Comparison of ENCODE assay signal across 28 cellular contexts in genomic region chr17:65684631-65685030, GRCh38.
DNase-seq lines count a peak whose midpoint lies in the region; ATAC-seq, FAIRE-seq and TF ChIP-seq lines count a peak whose summit lies in the region.
"Had no signal": no experiment of that assay in that cellular context is flagged by ENCODE, and none has a peak within 500 bp of the region (broad histone marks: within the 10 kb centered on the region; RNA-seq: fewer than 3 reads in every experiment).

No MANE protein-coding gene starts in this region.

- no peaks in the 10 kb centered on the region for H3K27me3 Mint-ChIP-seq in activated CD8-positive, alpha-beta T cell treated with anti-CD3 and anti-CD28 coated beads for 36 hours
- H3K27me3 Mint-ChIP-seq: activated CD4-positive, alpha-beta T cell treated with anti-CD3 and anti-CD28 coated beads for 36 hours; CD4-positive, CD25-positive, alpha-beta regulatory T cell; central memory CD8-positive, alpha-beta T cell had no signal

- H3K9me3 Mint-ChIP-seq in activated CD8-positive, alpha-beta T cell treated with anti-CD3 and anti-CD28 coated beads for 36 hours: no peaks in the 10 kb centered on the region
- H3K9me3 Mint-ChIP-seq: central memory CD8-positive, alpha-beta T cell; natural killer cell treated with Interleukin-12 subunit alpha and Interleukin-12 subunit beta and Interleukin-15 and Interleukin-18, amount 100 ng/mL, for 72 hours had no signal

- no peak overlapping the region for H3K27ac Mint-ChIP-seq in activated CD8-positive, alpha-beta T cell treated with anti-CD3 and anti-CD28 coated beads for 36 hours
- H3K27ac Mint-ChIP-seq: activated CD4-positive, alpha-beta T cell treated with anti-CD3 and anti-CD28 coated beads for 36 hours; activated naive CD4-positive, alpha-beta T cell treated with anti-CD3 and anti-CD28 coated beads for 36 hours; CD4-positive, CD25-positive, alpha-beta regulatory T cell; natural killer cell treated with Interleukin-12 subunit alpha and Interleukin-12 subunit beta and Interleukin-15 and Interleukin-18, amount 100 ng/mL, for 72 hours had no signal

- CTCF ChIA-PET in activated CD8-positive, alpha-beta T cell treated with anti-CD3 and anti-CD28 coated beads for 36 hours (lab: Charles Lee): no interaction called here

- H3K4me3 Mint-ChIP-seq in activated CD8-positive, alpha-beta T cell treated with anti-CD3 and anti-CD28 coated beads for 36 hours: no peak overlapping the region
- H3K4me3 Mint-ChIP-seq: activated CD4-positive, alpha-beta T cell treated with anti-CD3 and anti-CD28 coated beads for 36 hours; activated naive CD4-positive, alpha-beta T cell treated with anti-CD3 and anti-CD28 coated beads for 36 hours; CD4-positive, CD25-positive, alpha-beta regulatory T cell; central memory CD8-positive, alpha-beta T cell; natural killer cell treated with Interleukin-12 subunit alpha and Interleukin-12 subunit beta and Interleukin-15 and Interleukin-18, amount 100 ng/mL, for 72 hours had no signal

- TF ChIP-seq POLR2A in GM18505 (IDR thresholded peaks at IDR 0.05; ENCODE audit: borderline replicate concordance, extremely low read depth, insufficient read depth, insufficient read length): no peak

- DNase-seq in HTR-8/SVneo (ENCODE audit: insufficient read length, low spot score): no peak
- peak; percentile 56 for DNase-seq in RKO (ENCODE audit: low spot score)
- DNase-seq in epithelial cell of esophagus (ENCODE audit: low read depth): peak; percentile 40
- DNase-seq in pulmonary artery endothelial cell (ENCODE audit: low read depth, low spot score): peak; percentile 40
- no peak for DNase-seq in activated CD8-positive, alpha-beta T cell treated with anti-CD3 and anti-CD28 coated beads for 36 hours
- DNase-seq in activated T-cell treated with anti-CD3 and anti-CD28 coated beads, Interleukin-2, amount 50 U/mL, for 1 hour: no peak
- DNase-seq: activated CD4-positive, alpha-beta T cell treated with anti-CD3 and anti-CD28 coated beads for 36 hours; activated naive CD4-positive, alpha-beta T cell treated with anti-CD3 and anti-CD28 coated beads for 36 hours; activated T-cell treated with anti-CD3 and anti-CD28 coated beads, Interleukin-2, amount 50 U/mL, for 48 hours; anterior cingulate cortex; CD4-positive, CD25-positive, alpha-beta regulatory T cell; dorsolateral prefrontal cortex; NCI-H1105 treated with DMSO at 0.1 percent for 48 hours; NCI-H2029 treated with DMSO at 0.1 percent for 48 hours; NCI-H446 treated with DMSO at 0.1 percent for 48 hours; ovary; PC-9; right cardiac atrium; stimulated activated CD4-positive, alpha-beta T cell treated with anti-CD3 and anti-CD28 coated beads, Interleukin-12 subunit alpha, Interleukin-12 subunit beta, amount 100 ng/mL, for 4 hours; stimulated activated CD4-positive, alpha-beta T cell treated with anti-CD3 and anti-CD28 coated beads, Interleukin-4, amount 100 ng/mL, for 24 hours; stimulated activated naive CD4-positive, alpha-beta T cell treated with Interleukin-2 at 50 U/mL for 16 hours had no signal

- no peak overlapping the region for H3K4me3 ChIP-seq in epithelial cell of esophagus (ENCODE audit: low read length)
- H3K4me3 ChIP-seq: dorsolateral prefrontal cortex, hepatocyte, ovary, PC-9 had no signal

- H3K4me1 Mint-ChIP-seq in activated CD8-positive, alpha-beta T cell treated with anti-CD3 and anti-CD28 coated beads for 36 hours (ENCODE audit: low read depth): no peaks in the 10 kb centered on the region
- H3K4me1 Mint-ChIP-seq: activated CD4-positive, alpha-beta T cell treated with anti-CD3 and anti-CD28 coated beads for 36 hours; central memory CD8-positive, alpha-beta T cell had no signal

- no peak for TF ChIP-seq CTCF in epithelial cell of esophagus (IDR thresholded peaks at IDR 0.05; ENCODE audit: insufficient read depth, low read depth, low read length, missing control alignments)
- TF ChIP-seq CTCF in activated CD8-positive, alpha-beta T cell treated with anti-CD3 and anti-CD28 coated beads for 36 hours (IDR thresholded peaks at IDR 0.05): no peak

- peak; percentile 31 for FAIRE-seq in HTR-8/SVneo (lab: Jason Lieb, UNC)
- FAIRE-seq: D721Med, frontal cortex, GM12892 had no signal

- H3K36me3 Mint-ChIP-seq in activated CD8-positive, alpha-beta T cell treated with anti-CD3 and anti-CD28 coated beads for 36 hours (ENCODE audit: low read depth): no peaks in the 10 kb centered on the region
- H3K36me3 Mint-ChIP-seq: CD4-positive, CD25-positive, alpha-beta regulatory T cell; natural killer cell treated with Interleukin-12 subunit alpha and Interleukin-12 subunit beta and Interleukin-15 and Interleukin-18, amount 100 ng/mL, for 72 hours had no signal

- no peak for ATAC-seq in activated CD8-positive, alpha-beta T cell treated with anti-CD3 and anti-CD28 coated beads for 36 hours
- no peak for ATAC-seq in GM18505 (IDR thresholded peaks at IDR 0.05; ENCODE audit: unreplicated experiment)
- ATAC-seq: activated CD4-positive, alpha-beta T cell treated with anti-CD3 and anti-CD28 coated beads for 36 hours; natural killer cell treated with Interleukin-12 subunit alpha and Interleukin-12 subunit beta and Interleukin-15 and Interleukin-18, amount 100 ng/mL, for 72 hours; right cardiac atrium had no signal

- POLR2A ChIA-PET in activated CD8-positive, alpha-beta T cell treated with anti-CD3 and anti-CD28 coated beads for 36 hours (lab: Charles Lee): no interaction called here

- intact Hi-C loops in activated CD8-positive, alpha-beta T cell treated with anti-CD3 and anti-CD28 coated beads for 36 hours (cut with micrococcal nuclease): no loop called here

Comparison
In these comparisons a context has a peak if more than half of its experiments do, and no peak if none do; other contexts are left out.
1. DNase-seq: peak in RKO (single experiment), epithelial cell of esophagus (single experiment) and pulmonary artery endothelial cell (single experiment); none in HTR-8/SVneo (single experiment), activated CD8-positive, alpha-beta T cell treated with anti-CD3 and anti-CD28 coated beads for 36 hours (single experiment) and activated T-cell treated with anti-CD3 and anti-CD28 coated beads, Interleukin-2, amount 50 U/mL, for 1 hour (single experiment).